In the genomic region with DNA sequence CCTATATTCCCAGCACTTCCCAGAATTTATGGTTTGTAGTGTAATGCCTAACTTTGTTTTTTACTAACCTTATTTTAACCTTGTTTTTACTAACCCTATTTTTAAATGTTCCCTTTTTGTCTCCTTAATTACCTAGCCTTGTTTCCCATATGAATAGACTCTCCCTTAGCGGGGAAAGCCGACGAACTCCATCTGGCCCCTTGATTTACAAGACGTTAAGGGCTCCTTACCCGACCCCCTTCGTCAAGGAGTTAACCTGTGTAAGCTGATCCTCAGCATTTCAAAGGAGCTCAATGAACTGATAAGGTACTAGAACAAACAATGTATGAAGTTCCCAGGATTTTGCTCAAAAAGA, we compare ENCODE assay signal across 24 cellular contexts. TPM values are rescaled to one million over a fixed set of nuclear protein-coding genes. Genes with fewer than 3 reads are reported as not detected.
DNase-seq lines count a peak whose midpoint lies in the region; ATAC-seq and TF ChIP-seq lines count a peak whose summit lies in the region.
"Had no signal": no experiment of that assay in that cellular context is flagged by ENCODE, and none has a peak within 500 bp of the region (broad histone marks: within the 10 kb centered on the region; RNA-seq: fewer than 3 reads in every experiment).

No MANE protein-coding gene starts in this region.

- DNase-seq in ELF-1 (ENCODE audit: low read depth, low spot score) (peak; percentile 51), HEK293T (ENCODE audit: extremely low spot score) (peak; percentile 14), WTC11 (ENCODE audit: low spot score) (peak; percentile 51), lower lobe of right lung (peak; percentile 12), omental fat pad (ENCODE audit: low spot score) (no peak), NCI-H2029 treated with DMSO at 0.1 percent for 48 hours (lab: John Stamatoyannopoulos, UW) (no peak), ACHN (no peak), HUDEP-2 (lab: John Stamatoyannopoulos, UW; ENCODE audit: unreplicated experiment in 76 of 76) (no peak)
- DNase-seq: activated CD8-positive, alpha-beta memory T cell treated with anti-CD3 and anti-CD28 coated beads, Interleukin-2, amount 10 ng/mL, durations not matched to agents 7 days and 5 days; activated gamma-delta T cell treated with Interleukin-2 at 50 U/mL for 16 hours; COR-L47; effector memory CD4-positive, alpha-beta T cell; head of caudate nucleus; MG63; NCI-H187; NCI-H446 treated with DMSO at 0.1 percent for 48 hours; PC-3; spleen had no signal

- TF ChIP-seq CTCF in WTC11 (IDR thresholded peaks at IDR 0.05) (no peak), lower lobe of right lung (IDR thresholded peaks at IDR 0.05) (no peak), omental fat pad (IDR thresholded peaks at IDR 0.05) (no peak)

- H3K27me3 Mint-ChIP-seq in WTC11 (ENCODE audit: low read depth) = peaks cover 53% of the 10 kb centered on the region
- H3K27me3 Mint-ChIP-seq: activated CD8-positive, alpha-beta memory T cell treated with anti-CD3 and anti-CD28 coated beads, Interleukin-2, amount 10 ng/mL, durations not matched to agents 7 days and 5 days; central memory CD8-positive, alpha-beta T cell had no signal

- intact Hi-C loops in lower lobe of right lung (cut with DNase I) = no loop called here

- H3K36me3 Mint-ChIP-seq in WTC11 = no peaks in the 10 kb centered on the region
- H3K36me3 Mint-ChIP-seq: activated CD8-positive, alpha-beta memory T cell treated with anti-CD3 and anti-CD28 coated beads, Interleukin-2, amount 10 ng/mL, durations not matched to agents 7 days and 5 days had no signal

- H3K4me1 Mint-ChIP-seq in WTC11 = peaks cover 48% of the 10 kb centered on the region

- peak overlapping the region; percentile 57 for H3K4me3 Mint-ChIP-seq in WTC11
- H3K4me3 Mint-ChIP-seq: activated CD8-positive, alpha-beta memory T cell treated with anti-CD3 and anti-CD28 coated beads, Interleukin-2, amount 10 ng/mL, durations not matched to agents 7 days and 5 days had no signal

- ATAC-seq in WTC11 (peak; percentile 84), lower lobe of right lung (no peak), omental fat pad (ENCODE audit: low FRiP score) (no peak)
- ATAC-seq: activated CD8-positive, alpha-beta memory T cell treated with anti-CD3 and anti-CD28 coated beads, Interleukin-2, amount 10 ng/mL, durations not matched to agents 7 days and 5 days; PC-3 had no signal

- H3K27ac ChIP-seq in lower lobe of right lung = no peak overlapping the region
- H3K27ac ChIP-seq: SJSA1, thoracic aorta had no signal

- CTCF ChIA-PET in HEK293T (lab: Yijun Ruan, JAX) (interaction anchor here (0.7 to 1.9 kb wide), 2 partner anchors 345 to 348 kb away, joined by 3 to 6 read pairs; no protein-coding TSS in a partner anchor), WTC11 (lab: Charles Lee) (interaction anchor here (0.9 to 2.3 kb wide), 12 partner anchors 10 to 345 kb away, joined by 3 to 11 read pairs (median 5); a partner anchor contains a TSS)

- H3K9me3 ChIP-seq in lower lobe of right lung = no peaks in the 10 kb centered on the region
- H3K9me3 ChIP-seq: MG63, SJSA1, spleen, thoracic aorta had no signal

- no peaks in the 10 kb centered on the region for H3K4me1 ChIP-seq in lower lobe of right lung
- H3K4me1 ChIP-seq: SJSA1 had no signal

- H3K27ac Mint-ChIP-seq in WTC11 = peak overlapping the region; percentile 35

- no peak overlapping the region for H3K4me3 ChIP-seq in lower lobe of right lung
- H3K4me3 ChIP-seq: MG63, SJSA1, spleen, thoracic aorta had no signal

- H3K36me3 ChIP-seq in lower lobe of right lung = no peaks in the 10 kb centered on the region
- H3K36me3 ChIP-seq: MG63, SJSA1, spleen, thoracic aorta had no signal

- in situ Hi-C loops in ACHN (cut with HindIII; ENCODE audit: low pct_ligation_motif_present, low pct_unique_long_range_greater_than_20kb, low sequenced_read_pairs) = no loop called here

- no peaks in the 10 kb centered on the region for H3K9me3 Mint-ChIP-seq in WTC11
- H3K9me3 Mint-ChIP-seq: central memory CD8-positive, alpha-beta T cell had no signal

- peaks cover 23% of the 10 kb centered on the region for H3K27me3 ChIP-seq in lower lobe of right lung (ENCODE audit: low read depth)
- H3K27me3 ChIP-seq: spleen had no signal

- POLR2A ChIA-PET in HEK293T (lab: Yijun Ruan, JAX) (no interaction called here), WTC11 (lab: Charles Lee) (interaction anchor here (0.6 to 1.1 kb wide), 3 partner anchors 94 to 241 kb away, joined by 3 to 9 read pairs (median 4); no protein-coding TSS in a partner anchor)

TF ChIP-seq in HEK293T, 16 proteins besides CTCF, POLR2A, EP300 and RAD21:
- no peak for TF ChIP-seq SUZ12 (IDR thresholded peaks at IDR 0.05)
- TF ChIP-seq ZNF384 (IDR thresholded peaks at IDR 0.05) = peak; percentile 24
- no peak for TF ChIP-seq HDGF (IDR thresholded peaks at IDR 0.05; ENCODE audit: borderline replicate concordance)
- no peak for TF ChIP-seq ARNT (IDR thresholded peaks at IDR 0.05)
- no peak for TF ChIP-seq TARDBP (IDR thresholded peaks at IDR 0.05)

TF ChIP-seq in WTC11, 78 proteins besides CTCF, POLR2A, EP300 and RAD21 (continues in another document):
- TF ChIP-seq, protein P1, sequence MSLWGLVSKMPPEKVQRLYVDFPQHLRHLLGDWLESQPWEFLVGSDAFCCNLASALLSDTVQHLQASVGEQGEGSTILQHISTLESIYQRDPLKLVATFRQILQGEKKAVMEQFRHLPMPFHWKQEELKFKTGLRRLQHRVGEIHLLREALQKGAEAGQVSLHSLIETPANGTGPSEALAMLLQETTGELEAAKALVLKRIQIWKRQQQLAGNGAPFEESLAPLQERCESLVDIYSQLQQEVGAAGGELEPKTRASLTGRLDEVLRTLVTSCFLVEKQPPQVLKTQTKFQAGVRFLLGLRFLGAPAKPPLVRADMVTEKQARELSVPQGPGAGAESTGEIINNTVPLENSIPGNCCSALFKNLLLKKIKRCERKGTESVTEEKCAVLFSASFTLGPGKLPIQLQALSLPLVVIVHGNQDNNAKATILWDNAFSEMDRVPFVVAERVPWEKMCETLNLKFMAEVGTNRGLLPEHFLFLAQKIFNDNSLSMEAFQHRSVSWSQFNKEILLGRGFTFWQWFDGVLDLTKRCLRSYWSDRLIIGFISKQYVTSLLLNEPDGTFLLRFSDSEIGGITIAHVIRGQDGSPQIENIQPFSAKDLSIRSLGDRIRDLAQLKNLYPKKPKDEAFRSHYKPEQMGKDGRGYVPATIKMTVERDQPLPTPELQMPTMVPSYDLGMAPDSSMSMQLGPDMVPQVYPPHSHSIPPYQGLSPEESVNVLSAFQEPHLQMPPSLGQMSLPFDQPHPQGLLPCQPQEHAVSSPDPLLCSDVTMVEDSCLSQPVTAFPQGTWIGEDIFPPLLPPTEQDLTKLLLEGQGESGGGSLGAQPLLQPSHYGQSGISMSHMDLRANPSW (CRISPR knock-in tag; conservative IDR thresholded peaks at IDR 0.05; ENCODE audit: low read depth) = no peak
- TF ChIP-seq PRRX2 (CRISPR knock-in tag; IDR thresholded peaks at IDR 0.05) (no peak), IRF2 (CRISPR knock-in tag; IDR thresholded peaks at IDR 0.05; ENCODE audit: borderline replicate concordance, low read depth) (no peak), FOXK1 (CRISPR knock-in tag; IDR thresholded peaks at IDR 0.05) (no peak)
- TF ChIP-seq, protein P2, sequence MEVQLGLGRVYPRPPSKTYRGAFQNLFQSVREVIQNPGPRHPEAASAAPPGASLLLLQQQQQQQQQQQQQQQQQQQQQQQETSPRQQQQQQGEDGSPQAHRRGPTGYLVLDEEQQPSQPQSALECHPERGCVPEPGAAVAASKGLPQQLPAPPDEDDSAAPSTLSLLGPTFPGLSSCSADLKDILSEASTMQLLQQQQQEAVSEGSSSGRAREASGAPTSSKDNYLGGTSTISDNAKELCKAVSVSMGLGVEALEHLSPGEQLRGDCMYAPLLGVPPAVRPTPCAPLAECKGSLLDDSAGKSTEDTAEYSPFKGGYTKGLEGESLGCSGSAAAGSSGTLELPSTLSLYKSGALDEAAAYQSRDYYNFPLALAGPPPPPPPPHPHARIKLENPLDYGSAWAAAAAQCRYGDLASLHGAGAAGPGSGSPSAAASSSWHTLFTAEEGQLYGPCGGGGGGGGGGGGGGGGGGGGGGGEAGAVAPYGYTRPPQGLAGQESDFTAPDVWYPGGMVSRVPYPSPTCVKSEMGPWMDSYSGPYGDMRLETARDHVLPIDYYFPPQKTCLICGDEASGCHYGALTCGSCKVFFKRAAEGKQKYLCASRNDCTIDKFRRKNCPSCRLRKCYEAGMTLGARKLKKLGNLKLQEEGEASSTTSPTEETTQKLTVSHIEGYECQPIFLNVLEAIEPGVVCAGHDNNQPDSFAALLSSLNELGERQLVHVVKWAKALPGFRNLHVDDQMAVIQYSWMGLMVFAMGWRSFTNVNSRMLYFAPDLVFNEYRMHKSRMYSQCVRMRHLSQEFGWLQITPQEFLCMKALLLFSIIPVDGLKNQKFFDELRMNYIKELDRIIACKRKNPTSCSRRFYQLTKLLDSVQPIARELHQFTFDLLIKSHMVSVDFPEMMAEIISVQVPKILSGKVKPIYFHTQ (CRISPR knock-in tag; IDR thresholded peaks at IDR 0.05) = no peak
- TF ChIP-seq, protein P3, sequence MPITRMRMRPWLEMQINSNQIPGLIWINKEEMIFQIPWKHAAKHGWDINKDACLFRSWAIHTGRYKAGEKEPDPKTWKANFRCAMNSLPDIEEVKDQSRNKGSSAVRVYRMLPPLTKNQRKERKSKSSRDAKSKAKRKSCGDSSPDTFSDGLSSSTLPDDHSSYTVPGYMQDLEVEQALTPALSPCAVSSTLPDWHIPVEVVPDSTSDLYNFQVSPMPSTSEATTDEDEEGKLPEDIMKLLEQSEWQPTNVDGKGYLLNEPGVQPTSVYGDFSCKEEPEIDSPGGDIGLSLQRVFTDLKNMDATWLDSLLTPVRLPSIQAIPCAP (CRISPR knock-in tag; IDR thresholded peaks at IDR 0.05) = no peak
- TF ChIP-seq, protein P4, sequence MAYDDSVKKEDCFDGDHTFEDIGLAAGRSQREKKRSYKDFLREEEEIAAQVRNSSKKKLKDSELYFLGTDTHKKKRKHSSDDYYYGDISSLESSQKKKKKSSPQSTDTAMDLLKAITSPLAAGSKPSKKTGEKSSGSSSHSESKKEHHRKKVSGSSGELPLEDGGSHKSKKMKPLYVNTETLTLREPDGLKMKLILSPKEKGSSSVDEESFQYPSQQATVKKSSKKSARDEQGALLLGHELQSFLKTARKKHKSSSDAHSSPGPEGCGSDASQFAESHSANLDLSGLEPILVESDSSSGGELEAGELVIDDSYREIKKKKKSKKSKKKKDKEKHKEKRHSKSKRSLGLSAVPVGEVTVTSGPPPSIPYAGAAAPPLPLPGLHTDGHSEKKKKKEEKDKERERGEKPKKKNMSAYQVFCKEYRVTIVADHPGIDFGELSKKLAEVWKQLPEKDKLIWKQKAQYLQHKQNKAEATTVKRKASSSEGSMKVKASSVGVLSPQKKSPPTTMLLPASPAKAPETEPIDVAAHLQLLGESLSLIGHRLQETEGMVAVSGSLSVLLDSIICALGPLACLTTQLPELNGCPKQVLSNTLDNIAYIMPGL (CRISPR knock-in tag; IDR thresholded peaks at IDR 0.05) = no peak

RNA-seq across cellular contexts. Expression of a gene that starts 17.1 kb away (rescaled TPM):
- total RNA-seq in WTC11 (2021) (0.42 to 0.80 TPM (median 0.66 TPM) in 3 replicates), lower lobe of right lung (1.9 TPM), omental fat pad (under 1 TPM in 2 of 4 donors, not detected in 2; 0.63 to 0.95 TPM)
- total RNA-seq: aorta, kidney epithelial cell, mesenteric fat pad, SJSA1 had no signal

RNA-seq across cellular contexts. Expression of a gene that starts 37.1 kb away (rescaled TPM):
- total RNA-seq in WTC11 (2021) (1.8 to 2.2 TPM (median 2.1 TPM) in 3 replicates), lower lobe of right lung (19.2 TPM), omental fat pad (10 to 100 TPM in 1 of 4 donors, 1 to 10 TPM in 3; 5.5 to 20.3 (median 6.7) TPM)

RNA-seq across cellular contexts. Expression of a gene that starts 38.3 kb away (rescaled TPM):
- total RNA-seq in WTC11 (2021) (10.6 to 11.1 TPM (median 10.6 TPM) in 3 replicates), lower lobe of right lung (51.1 TPM), omental fat pad (10 to 100 TPM; 22.6 to 74.9 (median 30.8) TPM)

Comparison
In these comparisons a context has a peak if more than half of its experiments do, and no peak if none do; other contexts are left out.
1. DNase-seq: peak in ELF-1 (single experiment), HEK293T (single experiment), WTC11 (single experiment) and lower lobe of right lung (single experiment); none in omental fat pad (single experiment), NCI-H2029 treated with DMSO at 0.1 percent for 48 hours (single experiment), ACHN (single experiment) and HUDEP-2 (0 of 76).